ENCODE assay signal across 13 cellular contexts in genomic region chr16:11372073-11372923, GRCh38. TPM values are rescaled to one million over a fixed set of nuclear protein-coding genes. Genes with fewer than 3 reads are reported as not detected.
DNase-seq lines count a peak whose midpoint lies in the region; ATAC-seq, FAIRE-seq and TF ChIP-seq lines count a peak whose summit lies in the region.
"Had no signal": no experiment of that assay in that cellular context is flagged by ENCODE, and none has a peak within 500 bp of the region (broad histone marks: within the 10 kb centered on the region; RNA-seq: fewer than 3 reads in every experiment).

No MANE protein-coding gene starts in this region.

- BruUV-seq in MCF 10A (replicated peaks; lab: Mats Ljungman, UMichigan): no TSS peak

- no peak overlapping the region for H3K27ac Mint-ChIP-seq in natural killer cell
- H3K27ac Mint-ChIP-seq in natural killer cell treated with Interleukin-12 subunit alpha and Interleukin-12 subunit beta and Interleukin-15 and Interleukin-18, amount 100 ng/mL, for 72 hours: peak overlapping the region in 1 of 2 donors; percentile 41
- H3K27ac Mint-ChIP-seq in WTC11: no peak overlapping the region
- peak overlapping the region; percentile 59 for H3K27ac Mint-ChIP-seq in mesothelial cell of epicardium
- H3K27ac Mint-ChIP-seq in MCF 10A (ENCODE audit: low read depth, unreplicated experiment): no peak overlapping the region
- no peak overlapping the region for H3K27ac Mint-ChIP-seq in osteocyte (ENCODE audit: unreplicated experiment)
- H3K27ac Mint-ChIP-seq: activated CD4-positive, alpha-beta memory T cell treated with anti-CD3 and anti-CD28 coated beads for 36 hours; activated naive CD8-positive, alpha-beta T cell treated with anti-CD3 and anti-CD28 coated beads for 36 hours; activated T-cell treated with anti-CD3 and anti-CD28 coated beads, Interleukin-2, amount 50 U/mL, for 72 hours had no signal

- TF ChIP-seq CTCF in natural killer cell (IDR thresholded peaks at IDR 0.05) (peak; percentile 16), WTC11 (IDR thresholded peaks at IDR 0.05) (no peak), mesothelial cell of epicardium (IDR thresholded peaks at IDR 0.05; ENCODE audit: unreplicated experiment) (no peak), MCF 10A (IDR thresholded peaks at IDR 0.05; ENCODE audit: unreplicated experiment) (no peak), osteocyte (IDR thresholded peaks at IDR 0.05) (no peak)

- CTCF ChIA-PET in WTC11 (lab: Charles Lee): interaction anchor here (0.6 to 4.2 kb wide), 102 partner anchors 10 to 655 kb away, joined by 3 to 148 read pairs (median 4); partner anchors contain the start of genes DEXI, PRM2, PRM3 and RMI2
- CTCF ChIA-PET in MCF 10A (lab: Yijun Ruan, JAX): interaction anchor here (0.6 to 1.5 kb wide), 6 partner anchors 24 to 408 kb away, joined by 3 to 5 read pairs (median 4); no protein-coding TSS in a partner anchor

- POLR2A ChIA-PET in WTC11 (lab: Charles Lee): interaction anchor here (1.3 to 2.2 kb wide), 2 partner anchors 15 to 117 kb away, joined by 3 to 18 read pairs; partner anchors contain the start of gene SOCS1
- POLR2A ChIA-PET in MCF 10A (lab: Yijun Ruan, JAX): interaction anchor here (0.7 kb wide), 1 partner anchor 425 kb away, joined by 3 read pairs; the partner anchor contains the start of gene ZC3H7A

- no peak overlapping the region for H3K4me3 Mint-ChIP-seq in natural killer cell
- H3K4me3 Mint-ChIP-seq in natural killer cell treated with Interleukin-12 subunit alpha and Interleukin-12 subunit beta and Interleukin-15 and Interleukin-18, amount 100 ng/mL, for 72 hours: no peak overlapping the region
- no peak overlapping the region for H3K4me3 Mint-ChIP-seq in WTC11
- no peak overlapping the region for H3K4me3 Mint-ChIP-seq in mesothelial cell of epicardium
- H3K4me3 Mint-ChIP-seq in MCF 10A (ENCODE audit: unreplicated experiment): no peak overlapping the region
- H3K4me3 Mint-ChIP-seq in osteocyte (ENCODE audit: unreplicated experiment): no peak overlapping the region
- H3K4me3 Mint-ChIP-seq: activated CD4-positive, alpha-beta memory T cell treated with anti-CD3 and anti-CD28 coated beads for 36 hours; activated naive CD8-positive, alpha-beta T cell treated with anti-CD3 and anti-CD28 coated beads for 36 hours; naive thymus-derived CD8-positive, alpha-beta T cell had no signal

- H3K27me3 Mint-ChIP-seq in natural killer cell (ENCODE audit: low read depth in 2 of 2) (peaks cover 16 to 33% of the 10 kb centered on the region in 2 donors), WTC11 (ENCODE audit: low read depth) (no peaks in the 10 kb centered on the region), mesothelial cell of epicardium (ENCODE audit: low read depth) (no peaks in the 10 kb centered on the region), MCF 10A (ENCODE audit: insufficient read depth, unreplicated experiment) (no peaks in the 10 kb centered on the region), osteocyte (ENCODE audit: unreplicated experiment) (no peaks in the 10 kb centered on the region)
- H3K27me3 Mint-ChIP-seq in natural killer cell treated with Interleukin-12 subunit alpha and Interleukin-12 subunit beta and Interleukin-15 and Interleukin-18, amount 100 ng/mL, for 72 hours: peaks cover 4 to 9% of the 10 kb centered on the region in 2 donors
- H3K27me3 Mint-ChIP-seq: activated CD4-positive, alpha-beta memory T cell treated with anti-CD3 and anti-CD28 coated beads for 36 hours; activated naive CD8-positive, alpha-beta T cell treated with anti-CD3 and anti-CD28 coated beads for 36 hours; naive thymus-derived CD8-positive, alpha-beta T cell had no signal

- no peaks in the 10 kb centered on the region for H3K36me3 Mint-ChIP-seq in natural killer cell
- no peaks in the 10 kb centered on the region for H3K36me3 Mint-ChIP-seq in natural killer cell treated with Interleukin-12 subunit alpha and Interleukin-12 subunit beta and Interleukin-15 and Interleukin-18, amount 100 ng/mL, for 72 hours
- H3K36me3 Mint-ChIP-seq in WTC11: no peaks in the 10 kb centered on the region
- peaks cover 3% of the 10 kb centered on the region for H3K36me3 Mint-ChIP-seq in mesothelial cell of epicardium
- H3K36me3 Mint-ChIP-seq in MCF 10A (ENCODE audit: insufficient read depth, unreplicated experiment): no peaks in the 10 kb centered on the region
- H3K36me3 Mint-ChIP-seq in osteocyte (ENCODE audit: unreplicated experiment): no peaks in the 10 kb centered on the region
- H3K36me3 Mint-ChIP-seq: activated naive CD8-positive, alpha-beta T cell treated with anti-CD3 and anti-CD28 coated beads for 36 hours; naive thymus-derived CD8-positive, alpha-beta T cell had no signal

- ATAC-seq in natural killer cell (no peak), WTC11 (peak; percentile 22), GM18907 (IDR thresholded peaks at IDR 0.05; ENCODE audit: unreplicated experiment) (no peak)
- ATAC-seq in natural killer cell treated with Interleukin-12 subunit alpha and Interleukin-12 subunit beta and Interleukin-15 and Interleukin-18, amount 100 ng/mL, for 72 hours: no peak

- DNase-seq in natural killer cell (no peak), WTC11 (ENCODE audit: low spot score) (no peak), mesothelial cell of epicardium (ENCODE audit: low spot score in 2 of 2, unreplicated experiment in 2 of 2) (no peak), H54 (ENCODE audit: insufficient read length, low spot score) (no peak), MCF 10A (ENCODE audit: unreplicated experiment) (no peak), osteocyte (ENCODE audit: extremely low spot score, unreplicated experiment) (no peak)
- no peak for DNase-seq in natural killer cell treated with Interleukin-12 subunit alpha and Interleukin-12 subunit beta and Interleukin-15 and Interleukin-18, amount 100 ng/mL, for 72 hours (ENCODE audit: low spot score)
- DNase-seq: NCI-H226 had no signal

- H3K9me3 Mint-ChIP-seq in natural killer cell (no peaks in the 10 kb centered on the region), WTC11 (no peaks in the 10 kb centered on the region), mesothelial cell of epicardium (peaks cover 2% of the 10 kb centered on the region), MCF 10A (ENCODE audit: unreplicated experiment) (no peaks in the 10 kb centered on the region), osteocyte (ENCODE audit: unreplicated experiment) (no peaks in the 10 kb centered on the region)
- no peaks in the 10 kb centered on the region for H3K9me3 Mint-ChIP-seq in natural killer cell treated with Interleukin-12 subunit alpha and Interleukin-12 subunit beta and Interleukin-15 and Interleukin-18, amount 100 ng/mL, for 72 hours
- H3K9me3 Mint-ChIP-seq: activated CD4-positive, alpha-beta memory T cell treated with anti-CD3 and anti-CD28 coated beads for 36 hours; activated naive CD8-positive, alpha-beta T cell treated with anti-CD3 and anti-CD28 coated beads for 36 hours; activated T-cell treated with anti-CD3 and anti-CD28 coated beads, Interleukin-2, amount 50 U/mL, for 72 hours; naive thymus-derived CD8-positive, alpha-beta T cell had no signal

- intact Hi-C loops in natural killer cell (cut with micrococcal nuclease): no loop called here
- intact Hi-C loops in MCF 10A (cut with micrococcal nuclease): loop anchor here (5.0 kb wide), 1 partner anchor 115 kb away; the partner anchor contains the start of gene SOCS1

- FAIRE-seq in H54 (lab: Jason Lieb, UNC): no peak

- TF ChIP-seq POLR2A in H54 (IDR thresholded peaks at IDR 0.05; ENCODE audit: low read depth, low read length): no peak

- H3K4me1 Mint-ChIP-seq in natural killer cell (no peaks in the 10 kb centered on the region), WTC11 (peaks cover 18% of the 10 kb centered on the region), mesothelial cell of epicardium (peaks cover 10% of the 10 kb centered on the region), MCF 10A (ENCODE audit: insufficient read depth, unreplicated experiment) (peaks cover 6% of the 10 kb centered on the region), osteocyte (ENCODE audit: unreplicated experiment) (peaks cover 2% of the 10 kb centered on the region)
- peaks cover 14 to 15% of the 10 kb centered on the region in 2 donors for H3K4me1 Mint-ChIP-seq in natural killer cell treated with Interleukin-12 subunit alpha and Interleukin-12 subunit beta and Interleukin-15 and Interleukin-18, amount 100 ng/mL, for 72 hours (ENCODE audit: low read depth in 2 of 2)

TF ChIP-seq in WTC11, 78 proteins besides CTCF, POLR2A, EP300 and RAD21 (continues in another document):
- TF ChIP-seq ATF2 (CRISPR knock-in tag; IDR thresholded peaks at IDR 0.05; ENCODE audit: borderline replicate concordance, low read depth): no peak
- no peak for TF ChIP-seq HMGA2 (CRISPR knock-in tag; IDR thresholded peaks at IDR 0.05)
- no peak for TF ChIP-seq NR3C1 (CRISPR knock-in tag; conservative IDR thresholded peaks at IDR 0.05; ENCODE audit: low read depth)
- no peak for TF ChIP-seq IRF1 (CRISPR knock-in tag; IDR thresholded peaks at IDR 0.05)
- no peak for TF ChIP-seq MAX (CRISPR knock-in tag; IDR thresholded peaks at IDR 0.05)
- TF ChIP-seq TCF7 (CRISPR knock-in tag; IDR thresholded peaks at IDR 0.05; ENCODE audit: low read depth): no peak

RNA-seq across cellular contexts. Expression of gene RMI2, which starts 27.0 kb away (rescaled TPM):
- total RNA-seq in natural killer cell (1 to 10 TPM in 1 of 3 donors, under 1 TPM in 2; 0.83 to 1.1 (median 0.93) TPM), WTC11 (2021) (77.2 to 83.4 TPM (median 79.0 TPM) in 3 replicates), mesothelial cell of epicardium (18.6 to 22.4 TPM (median 19.1 TPM) in 3 replicates), MCF 10A (2022) (5.8 and 6.6 TPM in 2 replicates), osteocyte (4.1 and 5.1 TPM in 2 replicates)
- 10 to 100 TPM; 11.6 to 15.2 TPM for total RNA-seq in natural killer cell treated with Interleukin-12 subunit alpha and Interleukin-12 subunit beta and Interleukin-15 and Interleukin-18, amount 100 ng/mL, for 72 hours
